Comparison of ENCODE assay signal across 1 cellular context in the genomic region with DNA sequence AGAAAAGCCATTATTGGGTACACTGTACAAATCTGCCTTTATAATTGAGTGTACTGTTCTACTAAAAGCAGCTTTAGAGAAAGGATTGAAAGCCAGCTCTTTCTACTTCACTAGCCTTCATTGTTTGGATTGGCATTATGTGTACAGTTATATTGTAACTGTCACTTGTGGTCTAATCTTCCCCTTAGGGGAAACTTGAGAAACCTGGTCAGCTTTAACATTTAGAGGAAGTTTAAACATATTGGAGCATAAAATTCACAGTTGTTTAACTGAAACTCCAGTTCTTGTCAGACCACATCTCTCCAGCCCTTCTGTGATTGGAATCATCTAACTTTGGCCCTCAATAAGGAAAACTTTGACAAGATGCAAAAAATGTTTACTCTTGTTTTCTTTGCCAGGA.
TF ChIP-seq lines count a peak whose summit lies in the region.

No MANE protein-coding gene starts in this region.

TF ChIP-seq in SK-N-SH treated with all-trans-retinoic acid at 6 μM for 48 hours, 23 proteins besides CTCF, POLR2A, EP300 and RAD21 (continued from another document):
- TF ChIP-seq, protein P1, sequence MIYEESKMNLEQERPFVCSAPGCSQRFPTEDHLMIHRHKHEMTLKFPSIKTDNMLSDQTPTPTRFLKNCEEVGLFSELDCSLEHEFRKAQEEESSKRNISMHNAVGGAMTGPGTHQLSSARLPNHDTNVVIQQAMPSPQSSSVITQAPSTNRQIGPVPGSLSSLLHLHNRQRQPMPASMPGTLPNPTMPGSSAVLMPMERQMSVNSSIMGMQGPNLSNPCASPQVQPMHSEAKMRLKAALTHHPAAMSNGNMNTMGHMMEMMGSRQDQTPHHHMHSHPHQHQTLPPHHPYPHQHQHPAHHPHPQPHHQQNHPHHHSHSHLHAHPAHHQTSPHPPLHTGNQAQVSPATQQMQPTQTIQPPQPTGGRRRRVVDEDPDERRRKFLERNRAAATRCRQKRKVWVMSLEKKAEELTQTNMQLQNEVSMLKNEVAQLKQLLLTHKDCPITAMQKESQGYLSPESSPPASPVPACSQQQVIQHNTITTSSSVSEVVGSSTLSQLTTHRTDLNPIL (CRISPR knock-in tag; IDR thresholded peaks at IDR 0.05; ENCODE audit: low read depth) = no peak
- TF ChIP-seq, protein P2, sequence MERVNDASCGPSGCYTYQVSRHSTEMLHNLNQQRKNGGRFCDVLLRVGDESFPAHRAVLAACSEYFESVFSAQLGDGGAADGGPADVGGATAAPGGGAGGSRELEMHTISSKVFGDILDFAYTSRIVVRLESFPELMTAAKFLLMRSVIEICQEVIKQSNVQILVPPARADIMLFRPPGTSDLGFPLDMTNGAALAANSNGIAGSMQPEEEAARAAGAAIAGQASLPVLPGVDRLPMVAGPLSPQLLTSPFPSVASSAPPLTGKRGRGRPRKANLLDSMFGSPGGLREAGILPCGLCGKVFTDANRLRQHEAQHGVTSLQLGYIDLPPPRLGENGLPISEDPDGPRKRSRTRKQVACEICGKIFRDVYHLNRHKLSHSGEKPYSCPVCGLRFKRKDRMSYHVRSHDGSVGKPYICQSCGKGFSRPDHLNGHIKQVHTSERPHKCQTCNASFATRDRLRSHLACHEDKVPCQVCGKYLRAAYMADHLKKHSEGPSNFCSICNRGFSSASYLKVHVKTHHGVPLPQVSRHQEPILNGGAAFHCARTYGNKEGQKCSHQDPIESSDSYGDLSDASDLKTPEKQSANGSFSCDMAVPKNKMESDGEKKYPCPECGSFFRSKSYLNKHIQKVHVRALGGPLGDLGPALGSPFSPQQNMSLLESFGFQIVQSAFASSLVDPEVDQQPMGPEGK (CRISPR knock-in tag; IDR thresholded peaks at IDR 0.05; ENCODE audit: borderline replicate concordance) = no peak
- no peak for TF ChIP-seq SNAI2 (CRISPR knock-in tag; IDR thresholded peaks at IDR 0.05)
- no peak for TF ChIP-seq ARNTL (CRISPR knock-in tag; IDR thresholded peaks at IDR 0.05; ENCODE audit: borderline replicate concordance, low read depth)
- TF ChIP-seq, protein P3, sequence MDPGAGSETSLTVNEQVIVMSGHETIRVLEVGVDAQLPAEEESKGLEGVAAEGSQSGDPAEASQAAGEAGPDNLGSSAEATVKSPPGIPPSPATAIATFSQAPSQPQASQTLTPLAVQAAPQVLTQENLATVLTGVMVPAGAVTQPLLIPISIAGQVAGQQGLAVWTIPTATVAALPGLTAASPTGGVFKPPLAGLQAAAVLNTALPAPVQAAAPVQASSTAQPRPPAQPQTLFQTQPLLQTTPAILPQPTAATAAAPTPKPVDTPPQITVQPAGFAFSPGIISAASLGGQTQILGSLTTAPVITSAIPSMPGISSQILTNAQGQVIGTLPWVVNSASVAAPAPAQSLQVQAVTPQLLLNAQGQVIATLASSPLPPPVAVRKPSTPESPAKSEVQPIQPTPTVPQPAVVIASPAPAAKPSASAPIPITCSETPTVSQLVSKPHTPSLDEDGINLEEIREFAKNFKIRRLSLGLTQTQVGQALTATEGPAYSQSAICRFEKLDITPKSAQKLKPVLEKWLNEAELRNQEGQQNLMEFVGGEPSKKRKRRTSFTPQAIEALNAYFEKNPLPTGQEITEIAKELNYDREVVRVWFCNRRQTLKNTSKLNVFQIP (CRISPR knock-in tag; IDR thresholded peaks at IDR 0.05; ENCODE audit: borderline replicate concordance, low read depth) = no peak
- no peak for TF ChIP-seq RARB (CRISPR knock-in tag; IDR thresholded peaks at IDR 0.05)
TF ChIP-seq in SK-N-SH treated with all-trans-retinoic acid at 6 μM for 48 hours: peak in this region for 0.
